2 cellular contexts compared by ENCODE assay signal in the genomic region with DNA sequence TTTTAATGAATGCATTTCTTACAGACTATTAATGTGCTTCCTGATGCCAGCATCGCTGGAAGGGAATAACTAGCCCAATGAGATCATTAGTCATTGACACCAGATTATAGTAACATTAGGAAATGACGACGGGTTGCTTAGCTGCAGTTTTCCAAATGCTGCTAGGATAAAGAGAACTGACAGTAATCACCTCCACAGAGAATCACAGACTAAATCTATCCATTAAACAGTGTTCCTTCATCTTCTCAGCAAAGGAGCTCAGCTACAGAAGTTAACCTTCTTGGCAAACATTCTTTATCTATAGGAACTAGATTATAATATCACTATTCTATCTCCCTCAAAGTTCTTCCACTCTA.
TF ChIP-seq lines count a peak whose summit lies in the region.

No MANE protein-coding gene starts in this region.

TF ChIP-seq in SK-N-SH treated with all-trans-retinoic acid at 6 μM for 48 hours, 23 proteins besides CTCF, POLR2A, EP300 and RAD21 (continued from another document):
- TF ChIP-seq CSDC2 (CRISPR knock-in tag; IDR thresholded peaks at IDR 0.05) = no peak
- TF ChIP-seq ZFP30 (CRISPR knock-in tag; IDR thresholded peaks at IDR 0.05) = no peak
- no peak for TF ChIP-seq ZNF8 (CRISPR knock-in tag; IDR thresholded peaks at IDR 0.05)
- no peak for TF ChIP-seq TOX (CRISPR knock-in tag; IDR thresholded peaks at IDR 0.05; ENCODE audit: borderline replicate concordance)
- TF ChIP-seq, protein P1, sequence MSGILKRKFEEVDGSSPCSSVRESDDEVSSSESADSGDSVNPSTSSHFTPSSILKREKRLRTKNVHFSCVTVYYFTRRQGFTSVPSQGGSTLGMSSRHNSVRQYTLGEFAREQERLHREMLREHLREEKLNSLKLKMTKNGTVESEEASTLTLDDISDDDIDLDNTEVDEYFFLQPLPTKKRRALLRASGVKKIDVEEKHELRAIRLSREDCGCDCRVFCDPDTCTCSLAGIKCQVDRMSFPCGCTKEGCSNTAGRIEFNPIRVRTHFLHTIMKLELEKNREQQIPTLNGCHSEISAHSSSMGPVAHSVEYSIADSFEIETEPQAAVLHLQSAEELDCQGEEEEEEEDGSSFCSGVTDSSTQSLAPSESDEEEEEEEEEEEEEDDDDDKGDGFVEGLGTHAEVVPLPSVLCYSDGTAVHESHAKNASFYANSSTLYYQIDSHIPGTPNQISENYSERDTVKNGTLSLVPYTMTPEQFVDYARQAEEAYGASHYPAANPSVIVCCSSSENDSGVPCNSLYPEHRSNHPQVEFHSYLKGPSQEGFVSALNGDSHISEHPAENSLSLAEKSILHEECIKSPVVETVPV (CRISPR knock-in tag; IDR thresholded peaks at IDR 0.05) = no peak
- TF ChIP-seq ZNF565 (CRISPR knock-in tag; conservative IDR thresholded peaks at IDR 0.05; ENCODE audit: low read depth) = no peak
- no peak for TF ChIP-seq GLIS3 (CRISPR knock-in tag; IDR thresholded peaks at IDR 0.05)
- no peak for TF ChIP-seq SNAI2 (CRISPR knock-in tag; IDR thresholded peaks at IDR 0.05)
- no peak for TF ChIP-seq ZNF70 (CRISPR knock-in tag; IDR thresholded peaks at IDR 0.05)
- TF ChIP-seq ZFP3 (CRISPR knock-in tag; IDR thresholded peaks at IDR 0.05) = no peak

TF ChIP-seq in SK-N-SH, 30 proteins besides CTCF, POLR2A, EP300 and RAD21 (continued from another document):
- TF ChIP-seq, protein P2, sequence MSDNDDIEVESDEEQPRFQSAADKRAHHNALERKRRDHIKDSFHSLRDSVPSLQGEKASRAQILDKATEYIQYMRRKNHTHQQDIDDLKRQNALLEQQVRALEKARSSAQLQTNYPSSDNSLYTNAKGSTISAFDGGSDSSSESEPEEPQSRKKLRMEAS (IDR thresholded peaks at IDR 0.05; ENCODE audit: low read depth) = no peak
- TF ChIP-seq POLR2AphosphoS5 (IDR thresholded peaks at IDR 0.05; ENCODE audit: low read depth, low read length) (no peak), CHD2 (IDR thresholded peaks at IDR 0.05; ENCODE audit: low read length, partially characterized antibody) (no peak), EZH2phosphoT487 (IDR thresholded peaks at IDR 0.05; ENCODE audit: borderline replicate concordance, low read depth) (no peak), USF2 (IDR thresholded peaks at IDR 0.05; ENCODE audit: borderline replicate concordance, low read depth, low read length) (no peak), IRF3 (IDR thresholded peaks at IDR 0.05; ENCODE audit: low read depth, low read length) (no peak), RXRA (IDR thresholded peaks at IDR 0.05; ENCODE audit: borderline replicate concordance, low read depth) (no peak), TAF1 (IDR thresholded peaks at IDR 0.05; ENCODE audit: borderline replicate concordance, low read depth, low read length) (no peak), MEF2A (IDR thresholded peaks at IDR 0.05; ENCODE audit: borderline replicate concordance, low read depth) (no peak)
